In the genomic region with DNA sequence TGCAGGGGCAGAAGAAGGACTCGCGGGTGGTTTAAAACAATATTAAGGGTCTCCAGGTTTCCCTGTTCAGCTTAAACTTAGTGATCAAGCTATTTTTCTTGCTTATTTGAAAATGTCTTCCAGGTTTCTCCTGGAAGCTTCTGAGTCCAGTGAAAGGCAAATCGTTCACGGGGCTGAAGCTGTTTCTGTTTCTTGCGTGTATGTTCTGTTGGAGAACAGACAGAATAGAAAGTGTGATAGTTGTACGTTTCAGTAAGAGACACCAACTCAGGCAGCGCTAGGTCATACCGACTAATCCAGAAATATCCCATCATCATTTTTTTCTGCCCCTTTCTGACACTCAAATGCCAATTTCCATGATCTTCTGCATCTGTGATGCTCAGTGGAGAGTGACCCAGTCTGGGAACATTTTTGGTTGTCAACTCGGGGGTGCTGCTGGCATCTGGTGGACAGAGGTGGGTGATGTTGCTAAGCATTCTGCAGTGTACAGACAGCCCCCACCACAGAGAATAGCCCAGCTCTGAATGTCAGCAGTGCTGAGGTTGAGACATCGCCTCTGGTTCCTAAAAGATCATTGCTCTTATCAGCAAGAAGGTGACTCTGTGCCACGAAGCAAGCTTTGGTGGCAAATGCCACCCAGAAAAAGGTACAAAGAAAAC, we compare ENCODE assay signal across 8 cellular contexts. TPM values are rescaled to one million over a fixed set of nuclear protein-coding genes. Genes with fewer than 3 reads are reported as not detected.
DNase-seq lines count a peak whose midpoint lies in the region; ATAC-seq and TF ChIP-seq lines count a peak whose summit lies in the region.

No MANE protein-coding gene starts in this region.

- DNase-seq in GM23248, result peak; percentile 58
- DNase-seq in T-helper 9 cell, result peak; percentile 45
- DNase-seq in effector memory CD4-positive, alpha-beta T cell, result peak; percentile 60 to 63 (median 61)
- DNase-seq in stimulated activated CD8-positive, alpha-beta memory T cell treated with anti-CD3 and anti-CD28 coated beads, Interleukin-12 subunit alpha, Interleukin-12 subunit beta, amount 100 ng/mL, for 4 hours (ENCODE audit: low read depth), result peak; percentile 19
- no peak for DNase-seq in glutamatergic neuron

- no peaks in the 10 kb centered on the region for H4K20me1 ChIP-seq in GM23248 (ENCODE audit: insufficient read depth)

- H3K27ac ChIP-seq in GM23248, result peak overlapping the region; percentile 81
- peak overlapping the region; percentile 89 for H3K27ac ChIP-seq in effector memory CD4-positive, alpha-beta T cell (ENCODE audit: insufficient read depth, low read length, poor library complexity, severe bottlenecking)

- H3K36me3 ChIP-seq in GM23248 (ENCODE audit: low read depth), result peaks cover 23% of the 10 kb centered on the region
- peaks cover 37% of the 10 kb centered on the region for H3K36me3 ChIP-seq in effector memory CD4-positive, alpha-beta T cell (ENCODE audit: control insufficient read depth, insufficient read depth, low read length)

- H3K4me1 ChIP-seq in GM23248 (ENCODE audit: insufficient read depth), result peaks cover 39% of the 10 kb centered on the region
- H3K4me1 ChIP-seq in effector memory CD4-positive, alpha-beta T cell (ENCODE audit: control insufficient read depth, insufficient read depth, low read length, poor library complexity, severe bottlenecking), result peaks cover 19% of the 10 kb centered on the region

- H3K4me3 Mint-ChIP-seq in glutamatergic neuron (ENCODE audit: unreplicated experiment), result no peak overlapping the region

- H3K27me3 ChIP-seq in GM23248 (replicated peaks; ENCODE audit: insufficient read depth), result no peaks in the 10 kb centered on the region
- H3K27me3 ChIP-seq in effector memory CD4-positive, alpha-beta T cell (replicated peaks; ENCODE audit: control insufficient read depth, insufficient read depth, low read length, poor library complexity, severe bottlenecking), result no peaks in the 10 kb centered on the region

- peaks cover 46% of the 10 kb centered on the region for H3F3A ChIP-seq in GM23248 (ENCODE audit: insufficient read depth)

- H3K79me2 ChIP-seq in GM23248 (ENCODE audit: insufficient read depth), result peaks cover 29% of the 10 kb centered on the region

- H3K9ac ChIP-seq in GM23248, result peak overlapping the region; percentile 91

- H3K9me3 ChIP-seq in GM23248 (ENCODE audit: low read depth), result no peaks in the 10 kb centered on the region
- no peaks in the 10 kb centered on the region for H3K9me3 ChIP-seq in effector memory CD4-positive, alpha-beta T cell (ENCODE audit: control insufficient read depth, low read length)

- WGBS in GM23248 (ENCODE audit: low coverage in 1 of 2, low lambda C conversion rate in 2 of 2, missing lambda C conversion rate in 2 of 2), 2 experiments, result 54% methylated on average over 11 of the region's 11 CpGs

- no peak for ATAC-seq in HG03039 (IDR thresholded peaks at IDR 0.05; ENCODE audit: unreplicated experiment)
- ATAC-seq in HG03025 (IDR thresholded peaks at IDR 0.05; ENCODE audit: low FRiP score, unreplicated experiment), result no peak
- no peak for ATAC-seq in HG03196 (IDR thresholded peaks at IDR 0.05; ENCODE audit: unreplicated experiment)

- H3K9me2 ChIP-seq in GM23248 (ENCODE audit: insufficient read depth), result no peaks in the 10 kb centered on the region

- H3K27ac Mint-ChIP-seq in glutamatergic neuron (ENCODE audit: unreplicated experiment), result no peak overlapping the region

- peaks cover 3% of the 10 kb centered on the region for H3K4me1 Mint-ChIP-seq in glutamatergic neuron (ENCODE audit: low read depth, unreplicated experiment)

- H3K4me3 ChIP-seq in GM23248, result 0 out of 2 replicates have a peak overlapping the region, but pooled peaks have one; percentile 94
- peak overlapping the region; percentile 98 for H3K4me3 ChIP-seq in effector memory CD4-positive, alpha-beta T cell (ENCODE audit: insufficient read depth, low read depth, low read length, poor library complexity, severe bottlenecking)

- no peak overlapping the region for H2AFZ ChIP-seq in GM23248

- no peak overlapping the region for H3K4me2 ChIP-seq in GM23248 (ENCODE audit: unreplicated experiment)

- no peak for TF ChIP-seq CTCF in glutamatergic neuron (IDR thresholded peaks at IDR 0.05; ENCODE audit: partially characterized antibody, unreplicated experiment)

- H3K36me3 Mint-ChIP-seq in glutamatergic neuron (ENCODE audit: unreplicated experiment), result no peaks in the 10 kb centered on the region

- peaks cover 2% of the 10 kb centered on the region for H3K9me3 Mint-ChIP-seq in glutamatergic neuron (ENCODE audit: unreplicated experiment)

- peaks cover 18% of the 10 kb centered on the region for H3K27me3 Mint-ChIP-seq in glutamatergic neuron (ENCODE audit: unreplicated experiment)

- in situ Hi-C loops in GM23248 (cut with MboI), result no loop called here

RNA-seq across cellular contexts. Expression of a gene that starts 4.3 kb away (rescaled TPM):
- 3.3 and 11.3 TPM in 2 replicates for total RNA-seq in GM23248 (2014; rRNA removed; shearing (Covaris generic))
- polyA plus RNA-seq in GM23248 (2016; fragmentation: Nextera tagmentation; extraction: Ambion mirVana), result 7.8 and 10.8 TPM in 2 replicates
- total RNA-seq in glutamatergic neuron (ENCODE audit: unreplicated experiment), result not detected
